In the genomic region with DNA sequence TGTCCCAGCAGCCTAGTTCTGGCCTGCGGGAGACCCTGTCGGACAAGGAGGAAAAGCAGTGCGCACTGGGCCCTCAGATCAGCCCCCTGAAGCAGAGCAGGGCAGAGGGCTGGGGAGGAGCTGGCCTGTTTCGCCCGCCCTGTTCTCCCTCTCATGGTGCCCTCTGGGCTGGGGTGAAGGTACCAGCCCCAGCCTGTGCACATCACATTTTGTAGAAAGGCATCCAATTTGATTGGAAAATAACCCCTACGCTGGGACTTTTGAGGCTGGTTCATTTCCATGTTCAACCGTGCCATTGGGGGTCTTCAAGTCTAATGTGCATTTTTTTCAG, we compare ENCODE assay signal across 8 cellular contexts. TPM values are rescaled to one million over a fixed set of nuclear protein-coding genes. Genes with fewer than 3 reads are reported as not detected.
DNase-seq lines count a peak whose midpoint lies in the region; ATAC-seq and TF ChIP-seq lines count a peak whose summit lies in the region.

No MANE protein-coding gene starts in this region.

- TF ChIP-seq CTCF in RWPE2 (IDR thresholded peaks at IDR 0.05; ENCODE audit: poor library complexity, severe bottlenecking): no peak
- no peak for TF ChIP-seq CTCF in fibroblast of the aortic adventitia (IDR thresholded peaks at IDR 0.05; ENCODE audit: insufficient read depth, low read length)

- H4K20me1 ChIP-seq in GM23248 (ENCODE audit: insufficient read depth): no peaks in the 10 kb centered on the region

- no peak overlapping the region for H3K27ac ChIP-seq in GM23248
- peak overlapping the region; percentile 77 for H3K27ac ChIP-seq in RWPE2 (ENCODE audit: poor library complexity, severe bottlenecking)

- H3K27me3 ChIP-seq in GM23248 (replicated peaks; ENCODE audit: insufficient read depth) (no peaks in the 10 kb centered on the region), RWPE2 (ENCODE audit: insufficient read depth, poor library complexity, severe bottlenecking) (no peaks in the 10 kb centered on the region)

- no peaks in the 10 kb centered on the region for H3K9me3 ChIP-seq in GM23248 (ENCODE audit: low read depth)
- no peaks in the 10 kb centered on the region for H3K9me3 ChIP-seq in RWPE2 (ENCODE audit: severe bottlenecking)

- in situ Hi-C loops in GM23248 (cut with MboI): no loop called here

- 25 to 26% methylated on average over 7 of the region's 7 CpGs for WGBS in GM23248 (ENCODE audit: low coverage in 1 of 2, low lambda C conversion rate in 2 of 2, missing lambda C conversion rate in 2 of 2), 2 experiments

- H3K9ac ChIP-seq in GM23248: peak overlapping the region; percentile 91

- peak overlapping the region; percentile 92 for H3K4me2 ChIP-seq in GM23248 (ENCODE audit: unreplicated experiment)

- H3F3A ChIP-seq in GM23248 (ENCODE audit: insufficient read depth): peaks cover 16% of the 10 kb centered on the region

- H3K4me1 ChIP-seq in GM23248 (ENCODE audit: insufficient read depth) (peaks cover 27% of the 10 kb centered on the region), RWPE2 (ENCODE audit: insufficient read depth, poor library complexity, severe bottlenecking) (peaks cover 17% of the 10 kb centered on the region)

- peaks cover 37% of the 10 kb centered on the region for H3K79me2 ChIP-seq in GM23248 (ENCODE audit: insufficient read depth)

- ATAC-seq in RWPE2 (ENCODE audit: low read depth) (peak; percentile 6; the same call in 2 of the 3 replicates), HG02870 (IDR thresholded peaks at IDR 0.05; ENCODE audit: unreplicated experiment) (no peak)

- peak overlapping the region; percentile 90 for H2AFZ ChIP-seq in GM23248

- H3K4me3 ChIP-seq in GM23248: peak overlapping the region; percentile 83
- peak overlapping the region; percentile 75 for H3K4me3 ChIP-seq in RWPE2 (ENCODE audit: severe bottlenecking)
- H3K4me3 ChIP-seq in fibroblast of the aortic adventitia (ENCODE audit: low read depth, low read length): peak overlapping the region; percentile 92
- peak overlapping the region; percentile 83 for H3K4me3 ChIP-seq in skeletal muscle cell (ENCODE audit: low read depth, low read length)

- no peaks in the 10 kb centered on the region for H3K9me2 ChIP-seq in GM23248 (ENCODE audit: insufficient read depth)

- no peaks in the 10 kb centered on the region for H3K36me3 ChIP-seq in GM23248 (ENCODE audit: low read depth)
- H3K36me3 ChIP-seq in RWPE2 (ENCODE audit: low read depth): peaks cover 5% of the 10 kb centered on the region; the same call in 1 of the 2 replicates

- DNase-seq in GM23248 (no peak), RWPE2 (ENCODE audit: low spot score) (no peak), fibroblast of the aortic adventitia (ENCODE audit: low read depth) (no peak), skeletal muscle cell (ENCODE audit: low read depth) (no peak), HCEC 1CT (no peak), ecto neural progenitor cell (ENCODE audit: low spot score) (no peak), C1 segment of cervical spinal cord (lab: John Stamatoyannopoulos, UW) (no peak)

RNA-seq across cellular contexts. Expression of a gene that starts 0.8 kb away (rescaled TPM):
- total RNA-seq in GM23248 (2014; rRNA removed; shearing (Covaris generic)): 57.4 and 68.8 TPM in 2 replicates
- polyA plus RNA-seq in GM23248 (2016; fragmentation: Nextera tagmentation; extraction: Ambion mirVana): 121 and 122 TPM in 2 replicates
- total RNA-seq in fibroblast of the aortic adventitia (ENCODE audit: low replicate concordance): 99.6 and 111 TPM in 2 replicates
